8 cellular contexts compared by ENCODE assay signal in the genomic region with DNA sequence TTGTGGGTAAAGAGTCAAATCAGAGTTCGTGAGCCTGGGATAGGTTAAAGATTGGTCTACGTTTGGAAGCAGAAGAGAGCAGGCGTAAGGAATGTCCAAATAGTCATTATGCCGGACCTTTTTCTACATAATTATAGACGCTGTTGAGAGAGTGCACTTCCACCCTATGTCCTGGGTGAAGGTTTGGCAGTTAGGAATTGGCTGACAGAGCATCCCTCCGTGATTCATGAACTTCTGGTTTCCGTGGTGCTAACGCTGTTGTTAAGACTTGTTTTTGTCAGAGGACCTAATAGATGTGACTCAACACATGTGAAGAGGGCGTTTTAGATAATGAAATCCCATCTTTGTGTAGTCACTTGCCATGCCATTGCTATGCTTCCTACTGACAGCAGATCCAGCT. TPM values are rescaled to one million over a fixed set of nuclear protein-coding genes. Genes with fewer than 3 reads are reported as not detected.
A peak's percentile ranks its signal among the peaks of the same experiment; 100 is the strongest.
DNase-seq lines count a peak whose midpoint lies in the region; ATAC-seq, FAIRE-seq and TF ChIP-seq lines count a peak whose summit lies in the region.

No MANE protein-coding gene starts in this region.

- peak overlapping the region; percentile 96 to 97 for H3K27ac Mint-ChIP-seq in natural killer cell

- H3K9me3 ChIP-seq in SJSA1 (replicated peaks) (no peaks in the 10 kb centered on the region), H1 (ENCODE audit: insufficient read depth in 2 of 2, low read depth in 1 of 2, low read length in 1 of 2) (no peaks in the 10 kb centered on the region)

- H3K23me2 ChIP-seq in H1 (ENCODE audit: low read depth, low read length) = peaks cover 3% of the 10 kb centered on the region

- no peak overlapping the region for H3K18ac ChIP-seq in H1 (ENCODE audit: extremely low read depth, low read length)

- no peak overlapping the region for H2BK20ac ChIP-seq in H1 (ENCODE audit: low read length)

- WGBS in H1 (ENCODE audit: extremely low coverage in 1 of 2, insufficient coverage in 1 of 2, insufficient read length in 1 of 2, insufficient replicate concordance in 2 of 2, low coverage in 1 of 2, low lambda C conversion rate in 2 of 2, missing lambda C conversion rate in 1 of 2), 2 experiments = 68% methylated on average over 9 of the region's 9 CpGs; no CpG with 5 or more reads in 1 of the 2 experiments

- no peak overlapping the region for H3K23ac ChIP-seq in H1 (ENCODE audit: insufficient read length)

- no peak overlapping the region for H4K8ac ChIP-seq in H1 (ENCODE audit: extremely low read depth, insufficient read depth, low read length)

- peaks cover 2% of the 10 kb centered on the region; the same call in 1 of the 2 replicates for H3K79me1 ChIP-seq in H1 (ENCODE audit: low read depth, low read length)

- TF ChIP-seq EP300 in H1 (IDR thresholded peaks at IDR 0.05; ENCODE audit: borderline replicate concordance in 1 of 2, low read depth in 2 of 2, low read length in 2 of 2) = no peak

- no peak overlapping the region for H4K5ac ChIP-seq in H1 (ENCODE audit: insufficient read length, low read depth, low read length)

- peak overlapping the region in 1 of 4 experiments; percentile 47; a peak in 2 of 7 replicates for H3K9ac ChIP-seq in H1 (replicated peaks in 1 of 4; ENCODE audit: extremely low read depth in 1 of 4, low read depth in 3 of 4, low read length in 3 of 4)

- H3K14ac ChIP-seq in H1 (ENCODE audit: insufficient read length) = no peak overlapping the region

- peak overlapping the region; percentile 98 for H3K4me3 Mint-ChIP-seq in natural killer cell

- CTCF ChIA-PET in H1 (lab: Charles Lee; ENCODE audit: partially characterized antibody) = interaction anchor here (0.7 to 1.6 kb wide), 3 partner anchors 13 to 161 kb away, joined by 3 to 5 read pairs (median 3); no protein-coding TSS in a partner anchor

- DNase-seq in activated CD4-positive, CD25-positive, alpha-beta regulatory T cell treated with anti-CD3 and anti-CD28 coated beads, Interleukin-2, amount 50 U/mL, for 72 hours = no peak
- DNase-seq in SJSA1 (ENCODE audit: low read depth in 1 of 2, low spot score in 2 of 2) (peak in 1 of 2 experiments; percentile 15), H1 (ENCODE audit: low read depth in 1 of 2, low spot score in 2 of 2) (no peak), natural killer cell (no peak)

- H3K4me1 Mint-ChIP-seq in natural killer cell = peaks cover 61 to 65% of the 10 kb centered on the region in 2 donors

- H3K27me3 Mint-ChIP-seq in natural killer cell (ENCODE audit: low read depth in 2 of 2) = no peaks in the 10 kb centered on the region

- TF ChIP-seq POLR2A in H1 (IDR thresholded peaks at IDR 0.05; ENCODE audit: control extremely low read depth in 1 of 2, low read depth in 2 of 2, low read length in 2 of 2) = no peak

- POLR2A ChIA-PET in H1 (lab: Charles Lee; ENCODE audit: partially characterized antibody) = no interaction called here

- intact Hi-C loops in natural killer cell (cut with micrococcal nuclease) = no loop called here

- H3K27me3 ChIP-seq in SJSA1 (replicated peaks) (no peaks in the 10 kb centered on the region), H1 (replicated peaks in 1 of 4; ENCODE audit: control insufficient read depth in 3 of 4, extremely low read depth in 1 of 4, insufficient read depth in 3 of 4, low read length in 3 of 4) (no peaks in the 10 kb centered on the region)

- H3K4me1 ChIP-seq in SJSA1 (replicated peaks) (peaks cover 7% of the 10 kb centered on the region), H1 (replicated peaks in 1 of 4; ENCODE audit: control insufficient read depth in 3 of 4, insufficient read depth in 4 of 4, low read length in 3 of 4) (peaks cover 0 to 7% (median 4%) of the 10 kb centered on the region in 4 experiments; a peak in 5 of 7 replicates)

- no peak overlapping the region for H2BK12ac ChIP-seq in H1 (ENCODE audit: low read depth, low read length)

- H3K27ac ChIP-seq in SJSA1 = peak overlapping the region; percentile 25; the same call in 1 of the 2 replicates
- no peak overlapping the region for H3K27ac ChIP-seq in H1 (ENCODE audit: low read depth, low read length)

- H2BK5ac ChIP-seq in H1 (ENCODE audit: low read depth, low read length) = no peak overlapping the region

- FAIRE-seq in H1 (lab: Jason Lieb, UNC) = no peak

- no peak overlapping the region for H3K56ac ChIP-seq in H1 (replicated peaks; ENCODE audit: insufficient read length, low read depth, low read length)

- H3K36me3 ChIP-seq in SJSA1 (peaks cover 46% of the 10 kb centered on the region), H1 (ENCODE audit: control insufficient read depth in 2 of 4, insufficient read depth in 4 of 4, low read length in 3 of 4) (peaks cover 7 to 43% (median 13%) of the 10 kb centered on the region in 4 experiments; a peak in 7 of 8 replicates)

- H3K4me3 ChIP-seq in SJSA1 (peak overlapping the region; percentile 86), H1 (ENCODE audit: extremely low read depth in 1 of 4, insufficient read depth in 2 of 4, low read depth in 3 of 4, low read length in 4 of 4) (peak overlapping the region; percentile 79 to 99 (median 96))

- TF ChIP-seq RAD21 in H1 (IDR thresholded peaks at IDR 0.05 in 1 of 2, conservative IDR thresholded peaks at IDR 0.05 in 1 of 2; ENCODE audit: low read depth in 2 of 2, low read length in 2 of 2) = no peak

- H2BK120ac ChIP-seq in H1 (replicated peaks; ENCODE audit: low read depth, low read length) = no peak overlapping the region

- peak; percentile 77 to 79 for ATAC-seq in activated CD4-positive, CD25-positive, alpha-beta regulatory T cell treated with anti-CD3 and anti-CD28 coated beads, Interleukin-2, amount 50 U/mL, for 24 hours
- ATAC-seq in natural killer cell (peak; percentile 48 to 71 (median 71)), GM19467 (IDR thresholded peaks at IDR 0.05; ENCODE audit: unreplicated experiment) (no peak), GM21423 (IDR thresholded peaks at IDR 0.05; ENCODE audit: unreplicated experiment) (no peak), GM21367 (IDR thresholded peaks at IDR 0.05; ENCODE audit: unreplicated experiment) (no peak)

- TF ChIP-seq CTCF in H1 (IDR thresholded peaks at IDR 0.05; ENCODE audit: control extremely low read depth in 1 of 3, insufficient read depth in 1 of 3, low read depth in 1 of 3, low read length in 3 of 3) (no peak), natural killer cell (IDR thresholded peaks at IDR 0.05) (no peak)

- H3K4ac ChIP-seq in H1 (replicated peaks; ENCODE audit: insufficient read length, low read depth, low read length) = no peak overlapping the region

- no peak overlapping the region for H2AK5ac ChIP-seq in H1 (ENCODE audit: low read depth, low read length)

- peaks cover 11 to 51% of the 10 kb centered on the region in 2 experiments for H3K79me2 ChIP-seq in H1 (ENCODE audit: control insufficient read depth in 1 of 2, insufficient read depth in 2 of 2, low read length in 2 of 2)

- H3K9me3 Mint-ChIP-seq in natural killer cell = no peaks in the 10 kb centered on the region

- no peak overlapping the region for H2AFZ ChIP-seq in H1 (ENCODE audit: low read length)

- H4K20me1 ChIP-seq in H1 (replicated peaks in 1 of 2; ENCODE audit: control insufficient read depth in 1 of 2, insufficient read depth in 2 of 2, low read length in 2 of 2) = no peaks in the 10 kb centered on the region

- peaks cover 6% of the 10 kb centered on the region for H3K36me3 Mint-ChIP-seq in natural killer cell

- peak overlapping the region; percentile 77 to 80 for H3K4me2 ChIP-seq in H1 (ENCODE audit: insufficient read depth in 1 of 2, low read depth in 2 of 2, low read length in 2 of 2)

- no peak overlapping the region for H4K91ac ChIP-seq in H1 (replicated peaks; ENCODE audit: insufficient read length, low read length)

- H2BK15ac ChIP-seq in H1 (ENCODE audit: low read length) = no peak overlapping the region

TF ChIP-seq in H1, 55 proteins besides CTCF, POLR2A, EP300 and RAD21 (continues in another document):
- no peak for TF ChIP-seq NRF1 (IDR thresholded peaks at IDR 0.05; ENCODE audit: low read depth, low read length)
- no peak for TF ChIP-seq CBX5 (IDR thresholded peaks at IDR 0.05; ENCODE audit: low read depth, low read length)
- no peak for TF ChIP-seq ASH2L (IDR thresholded peaks at IDR 0.05; ENCODE audit: low read length)
- TF ChIP-seq ZNF274 (IDR thresholded peaks at IDR 0.05; ENCODE audit: borderline replicate concordance, extremely low read depth, low read length) = no peak
- TF ChIP-seq SIX5 (IDR thresholded peaks at IDR 0.05; ENCODE audit: low read depth, low read length) = no peak
- TF ChIP-seq, protein P1, sequence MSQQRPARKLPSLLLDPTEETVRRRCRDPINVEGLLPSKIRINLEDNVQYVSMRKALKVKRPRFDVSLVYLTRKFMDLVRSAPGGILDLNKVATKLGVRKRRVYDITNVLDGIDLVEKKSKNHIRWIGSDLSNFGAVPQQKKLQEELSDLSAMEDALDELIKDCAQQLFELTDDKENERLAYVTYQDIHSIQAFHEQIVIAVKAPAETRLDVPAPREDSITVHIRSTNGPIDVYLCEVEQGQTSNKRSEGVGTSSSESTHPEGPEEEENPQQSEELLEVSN (IDR thresholded peaks at IDR 0.05) = no peak
- TF ChIP-seq SP2 (IDR thresholded peaks at IDR 0.05; ENCODE audit: low read length) = no peak

RNA-seq across cellular contexts. Expression of a gene that starts 1.1 kb away (rescaled TPM):
- total RNA-seq in SJSA1 (2014; rRNA removed; shearing (Covaris generic)) = 13.1 and 16.0 TPM in 2 replicates
- 26.8 and 28.0 TPM in 2 replicates for total RNA-seq in H1 (2021; fragmentation: NEBNext Ultra II Directional; extraction: Animal tissue kit (Norgen Biotek cat#: 25700))
- 13.9 and 16.8 TPM in 2 replicates for polyA plus RNA-seq in H1 (2011; rRNA removed)
- 16.8 TPM for polyA plus RNA-seq in H1 (2011; cell fraction: cytosol; rRNA removed)
- 10.8 TPM for polyA plus RNA-seq in H1 (2011; cell fraction: nucleus; rRNA removed)
- 16.4 to 20.3 TPM (median 17.6 TPM) in 4 replicates for polyA plus RNA-seq in H1 (2012, experiment 1 of 2)
- 2.8 TPM for polyA plus RNA-seq in H1 (2012, experiment 2 of 2)
- polyA plus RNA-seq in H1 (2013, experiment 1 of 2) = 14.6 TPM
- 15.3 TPM for polyA plus RNA-seq in H1 (2013, experiment 2 of 2)
- polyA minus RNA-seq in H1 (2011; rRNA and poly(A)+ RNA removed) = 23.8 and 28.9 TPM in 2 replicates
- polyA minus RNA-seq in H1 (2011; cell fraction: cytosol; rRNA and poly(A)+ RNA removed) = 21.4 TPM
- polyA minus RNA-seq in H1 (2011; cell fraction: nucleus; rRNA and poly(A)+ RNA removed) = 12.5 TPM
- total RNA-seq in natural killer cell = 10 to 100 TPM; 39.7 to 45.8 (median 41.5) TPM

RNA-seq across cellular contexts. Expression of a gene that starts 1.2 kb away (rescaled TPM):
- 19.3 and 32.2 TPM in 2 replicates for total RNA-seq in SJSA1 (2014; rRNA removed; shearing (Covaris generic))
- 20.0 and 20.7 TPM in 2 replicates for total RNA-seq in H1 (2021; fragmentation: NEBNext Ultra II Directional; extraction: Animal tissue kit (Norgen Biotek cat#: 25700))
- 13.1 and 18.4 TPM in 2 replicates for polyA plus RNA-seq in H1 (2011; rRNA removed)
- 19.8 TPM for polyA plus RNA-seq in H1 (2011; cell fraction: cytosol; rRNA removed)
- 6.3 TPM for polyA plus RNA-seq in H1 (2011; cell fraction: nucleus; rRNA removed)
- 15.5 to 17.6 TPM (median 16.8 TPM) in 4 replicates for polyA plus RNA-seq in H1 (2012, experiment 1 of 2)
- polyA plus RNA-seq in H1 (2012, experiment 2 of 2) = 5.4 TPM
- 15.0 TPM for polyA plus RNA-seq in H1 (2013, experiment 1 of 2)
- 15.7 TPM for polyA plus RNA-seq in H1 (2013, experiment 2 of 2)
- polyA minus RNA-seq in H1 (2011; rRNA and poly(A)+ RNA removed) = 18.1 and 20.9 TPM in 2 replicates
- 5.1 TPM for polyA minus RNA-seq in H1 (2011; cell fraction: cytosol; rRNA and poly(A)+ RNA removed)
- polyA minus RNA-seq in H1 (2011; cell fraction: nucleus; rRNA and poly(A)+ RNA removed) = 11.0 TPM
- 10 to 100 TPM in 2 of 3 donors, 1 to 10 TPM in 1; 9.8 to 13.3 (median 11.8) TPM for total RNA-seq in natural killer cell

Comparison
In these comparisons a context has a peak if more than half of its experiments do, and no peak if none do; other contexts are left out.
1. ATAC-seq: peak in activated CD4-positive, CD25-positive, alpha-beta regulatory T cell treated with anti-CD3 and anti-CD28 coated beads, Interleukin-2, amount 50 U/mL, for 24 hours (2 of 2) and natural killer cell (3 of 3); none in GM19467 (single experiment), GM21423 (single experiment) and GM21367 (single experiment).